1 cellular context compared by ENCODE assay signal in the genomic region with DNA sequence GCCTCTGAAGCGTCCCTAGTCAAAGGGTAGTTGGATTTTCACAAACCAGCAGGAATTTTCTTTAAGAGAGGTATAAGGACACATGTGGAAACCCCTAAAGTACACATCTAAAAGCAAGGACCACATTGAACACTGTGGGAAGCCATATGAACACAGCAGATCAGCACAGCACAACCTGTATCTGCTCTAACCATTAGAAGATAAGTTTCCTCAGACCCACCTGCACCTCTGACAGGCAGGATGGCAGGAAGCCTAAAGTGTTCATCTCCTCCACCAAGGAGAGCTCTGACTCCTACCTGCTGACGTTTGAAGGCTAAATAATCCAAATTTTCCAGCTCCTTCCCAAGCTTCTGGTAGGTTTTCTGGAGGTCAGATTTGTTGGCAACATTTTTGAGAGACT.
TF ChIP-seq lines count a peak whose summit lies in the region.

No MANE protein-coding gene starts in this region.

TF ChIP-seq in GM23338, 12 proteins besides CTCF, POLR2A, EP300 and RAD21 (continued from another document):
- TF ChIP-seq REST (IDR thresholded peaks at IDR 0.05; ENCODE audit: unreplicated experiment) (no peak), EZH2phosphoT487 (IDR thresholded peaks at IDR 0.05; ENCODE audit: unreplicated experiment) (no peak), ZNF114 (CRISPR knock-in tag; IDR thresholded peaks at IDR 0.05) (no peak), ETS1 (IDR thresholded peaks at IDR 0.05) (no peak), CREB1 (CRISPR knock-in tag; IDR thresholded peaks at IDR 0.05; ENCODE audit: low read depth) (no peak), STAT1 (IDR thresholded peaks at IDR 0.05; ENCODE audit: unreplicated experiment) (no peak), NANOG (IDR thresholded peaks at IDR 0.05; ENCODE audit: borderline replicate concordance) (no peak)
TF ChIP-seq in GM23338: peak in this region for 0.
